14 cellular contexts compared by ENCODE assay signal in the genomic region with DNA sequence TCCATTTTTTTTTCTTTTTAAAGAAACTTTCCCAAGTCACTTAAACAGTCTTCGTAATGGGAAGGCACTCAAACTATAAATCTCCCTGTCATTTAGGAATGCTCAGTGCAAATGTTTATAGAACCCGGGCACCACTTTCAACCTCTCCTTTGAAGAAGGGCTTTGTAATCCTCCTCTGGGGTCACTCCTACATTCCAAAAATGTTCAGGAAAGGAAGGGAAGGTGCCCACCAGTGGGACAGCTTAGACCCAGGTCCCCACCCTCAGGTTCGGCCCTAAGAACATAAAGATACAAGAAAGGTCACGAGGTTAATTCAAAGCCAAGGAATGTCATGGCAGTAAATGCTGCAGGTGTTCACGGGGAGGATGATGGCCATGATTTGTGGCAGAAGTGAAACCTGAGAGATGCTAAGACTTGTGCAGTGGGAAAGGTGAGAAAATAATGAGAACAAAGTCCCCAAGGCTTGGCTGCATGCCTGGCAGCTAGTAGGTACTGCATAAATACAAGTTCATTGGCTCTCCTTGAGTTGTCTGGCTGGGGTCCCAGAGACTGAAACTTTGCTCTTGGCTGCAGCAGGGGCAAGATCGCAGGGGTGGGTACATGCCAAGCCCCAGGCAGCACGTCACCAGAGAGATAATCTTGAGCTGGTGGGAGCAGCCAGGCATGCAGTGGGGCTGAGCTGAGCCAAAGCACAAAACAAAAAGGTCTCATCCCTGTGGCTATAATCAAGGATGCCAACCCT.
DNase-seq lines count a peak whose midpoint lies in the region; ATAC-seq and TF ChIP-seq lines count a peak whose summit lies in the region.
"Had no signal": no experiment of that assay in that cellular context is flagged by ENCODE, and none has a peak within 500 bp of the region (broad histone marks: within the 10 kb centered on the region; RNA-seq: fewer than 3 reads in every experiment).

No MANE protein-coding gene starts in this region.

- no peaks in the 10 kb centered on the region for H3K36me3 Mint-ChIP-seq in nephron (ENCODE audit: low read depth)
- H3K36me3 Mint-ChIP-seq: activated naive CD8-positive, alpha-beta T cell; CD4-positive, alpha-beta memory T cell had no signal

- H3K9me3 ChIP-seq in duodenal mucosa (ENCODE audit: control insufficient read depth in 1 of 2, low read length in 2 of 2) = no peaks in the 10 kb centered on the region
- H3K9me3 ChIP-seq: lower lobe of right lung had no signal

- no peak overlapping the region for H3K4me3 ChIP-seq in duodenal mucosa (ENCODE audit: low read depth in 1 of 2, low read length in 2 of 2)
- H3K4me3 ChIP-seq: lower lobe of right lung had no signal

- ATAC-seq in HG02870 (IDR thresholded peaks at IDR 0.05; ENCODE audit: unreplicated experiment) = no peak
- no peak for ATAC-seq in GM21528 (IDR thresholded peaks at IDR 0.05; ENCODE audit: low FRiP score, unreplicated experiment)

- peak; percentile 58 for DNase-seq in EH (ENCODE audit: low read depth)
- DNase-seq in NCI-H2171 treated with DMSO at 0.1 percent for 48 hours (lab: John Stamatoyannopoulos, UW) = peak; percentile 90
- no peak for DNase-seq in glomerular visceral epithelial cell (ENCODE audit: extremely low spot score)
- DNase-seq in KBM-7 = no peak
- DNase-seq: CD4-positive, alpha-beta memory T cell; foreskin melanocyte; Kasumi-1; lower lobe of right lung had no signal

- peak overlapping the region; percentile 36 to 89 (median 85) for H3K27ac Mint-ChIP-seq in nephron
- H3K27ac Mint-ChIP-seq: activated naive CD8-positive, alpha-beta T cell; CD4-positive, alpha-beta memory T cell; dendritic cell treated with granulocyte-macrophage colony-stimulating factor and Interleukin-4, amounts not matched to agents 40 ng/mL and 50 ng/mL, for 4 days had no signal

- no peaks in the 10 kb centered on the region for H3K27me3 ChIP-seq in duodenal mucosa (ENCODE audit: control insufficient read depth in 1 of 2, insufficient read depth in 2 of 2, low read length in 2 of 2)

- H3K27me3 Mint-ChIP-seq in nephron (ENCODE audit: low read depth) = peaks cover 8% of the 10 kb centered on the region

- H3K36me3 ChIP-seq in duodenal mucosa (ENCODE audit: control insufficient read depth in 1 of 2, insufficient read depth in 2 of 2, low read length in 2 of 2) = no peaks in the 10 kb centered on the region
- H3K36me3 ChIP-seq: lower lobe of right lung had no signal

- peak overlapping the region; percentile 47 for H3K27ac ChIP-seq in duodenal mucosa (ENCODE audit: low read depth, low read length)
- H3K27ac ChIP-seq: lower lobe of right lung had no signal

- H3K9me3 Mint-ChIP-seq in nephron = no peaks in the 10 kb centered on the region
- H3K9me3 Mint-ChIP-seq: CD4-positive, alpha-beta memory T cell; dendritic cell treated with granulocyte-macrophage colony-stimulating factor and Interleukin-4, amounts not matched to agents 40 ng/mL and 50 ng/mL, for 4 days had no signal

- TF ChIP-seq CTCF in nephron (IDR thresholded peaks at IDR 0.05; ENCODE audit: unreplicated experiment in 3 of 3) = no peak

- in situ Hi-C loops in KBM-7 (cut with MboI; ENCODE audit: low pct_unique_long_range_greater_than_20kb, low sequenced_read_pairs) = no loop called here

- H3K9ac ChIP-seq in duodenal mucosa (ENCODE audit: low read depth in 1 of 2, low read length in 2 of 2) = peak overlapping the region; percentile 50 to 71

- H3K4me1 ChIP-seq in duodenal mucosa (ENCODE audit: control insufficient read depth in 1 of 2, insufficient read depth in 2 of 2, low read length in 2 of 2) = peaks cover 27 to 31% of the 10 kb centered on the region in 2 donors

- no peak overlapping the region for H3K4me3 Mint-ChIP-seq in nephron
- H3K4me3 Mint-ChIP-seq: activated naive CD8-positive, alpha-beta T cell; CD4-positive, alpha-beta memory T cell; dendritic cell treated with granulocyte-macrophage colony-stimulating factor and Interleukin-4, amounts not matched to agents 40 ng/mL and 50 ng/mL, for 4 days had no signal

- peaks cover 36% of the 10 kb centered on the region for H3K4me1 Mint-ChIP-seq in nephron
- H3K4me1 Mint-ChIP-seq: CD4-positive, alpha-beta memory T cell had no signal

Comparison
In these comparisons a context has a peak if more than half of its experiments do, and no peak if none do; other contexts are left out.
1. DNase-seq: peak in EH (single experiment) and NCI-H2171 treated with DMSO at 0.1 percent for 48 hours (single experiment); none in glomerular visceral epithelial cell (single experiment) and KBM-7 (single experiment).